Comparison of ENCODE assay signal across 20 cellular contexts in genomic region chr2:12240216-12240615, GRCh38.
A peak's percentile ranks its signal among the peaks of the same experiment; 100 is the strongest.
DNase-seq lines count a peak whose midpoint lies in the region; ATAC-seq, FAIRE-seq and TF ChIP-seq lines count a peak whose summit lies in the region.
"Had no signal": no experiment of that assay in that cellular context is flagged by ENCODE, and none has a peak within 500 bp of the region (broad histone marks: within the 10 kb centered on the region; RNA-seq: fewer than 3 reads in every experiment).

No MANE protein-coding gene starts in this region.

- H3K27me3 ChIP-seq in K562 (ENCODE audit: control insufficient read depth in 2 of 2, insufficient read depth in 2 of 2, low read length in 2 of 2) (no peaks in the 10 kb centered on the region), left ventricle myocardium inferior (ENCODE audit: low read depth) (no peaks in the 10 kb centered on the region)
- H3K27me3 ChIP-seq: BLaER1 had no signal

- H3K4me3 ChIP-seq in NB4 (ENCODE audit: low read depth, low read length), result no peak overlapping the region
- H3K4me3 ChIP-seq in K562, result no peak overlapping the region
- no peak overlapping the region for H3K4me3 ChIP-seq in left ventricle myocardium inferior
- H3K4me3 ChIP-seq: BLaER1, GM12878, GM23338 had no signal

- no peak for TF ChIP-seq CTCF in NB4 (IDR thresholded peaks at IDR 0.05; ENCODE audit: low read depth, low read length)
- TF ChIP-seq CTCF in K562 (IDR thresholded peaks at IDR 0.05 in 2 of 3, conservative IDR thresholded peaks at IDR 0.05 in 1 of 3; ENCODE audit: insufficient read depth in 2 of 3, low read depth in 1 of 3, low read length in 3 of 3), result no peak
- TF ChIP-seq CTCF in left ventricle myocardium inferior (IDR thresholded peaks at IDR 0.05; ENCODE audit: borderline replicate concordance), result no peak

- ATAC-seq in K562, result no peak
- ATAC-seq in GM21367 (IDR thresholded peaks at IDR 0.05; ENCODE audit: unreplicated experiment), result no peak
- ATAC-seq: CD8-positive, alpha-beta T cell; GM12878; GM23338; HCT116 had no signal

- intact Hi-C loops in K562 (cut with micrococcal nuclease) (no loop called here), left ventricle myocardium inferior (cut with micrococcal nuclease) (no loop called here)

- in situ Hi-C loops in K562 (cut with MboI), result no loop called here

- TF ChIP-seq RAD21 in K562 (CRISPR knock-in tag; conservative IDR thresholded peaks at IDR 0.05 in 1 of 2, IDR thresholded peaks at IDR 0.05 in 1 of 2), result no peak

- TF ChIP-seq POLR2A in NB4 (IDR thresholded peaks at IDR 0.05; ENCODE audit: extremely low read depth, insufficient read length) (no peak), K562 (conservative IDR thresholded peaks at IDR 0.05) (no peak)

- no peaks in the 10 kb centered on the region for H4K20me1 ChIP-seq in K562 (replicated peaks; ENCODE audit: control insufficient read depth, insufficient read depth, low read length)
- H4K20me1 ChIP-seq: BLaER1 had no signal

- H3K9ac ChIP-seq in K562 (ENCODE audit: insufficient read depth in 1 of 2, low read depth in 2 of 2, low read length in 2 of 2), result no peak overlapping the region
- H3K9ac ChIP-seq: BLaER1 had no signal

- H3K27ac ChIP-seq in K562 (ENCODE audit: extremely low read depth, low read depth, low read length) (no peak overlapping the region), left ventricle myocardium inferior (replicated peaks) (no peak overlapping the region)
- H3K27ac ChIP-seq: BLaER1, C4-2B had no signal

- TF ChIP-seq EP300 in K562 (IDR thresholded peaks at IDR 0.05; ENCODE audit: low read length), result no peak

- H3K36me3 ChIP-seq in K562 (ENCODE audit: control insufficient read depth, insufficient read depth, low read length) (no peaks in the 10 kb centered on the region), left ventricle myocardium inferior (no peaks in the 10 kb centered on the region)
- H3K36me3 ChIP-seq: BLaER1 had no signal

- no peak overlapping the region for H3K4me2 ChIP-seq in K562 (ENCODE audit: insufficient read depth, low read length)
- H3K4me2 ChIP-seq: BLaER1, GM23338 had no signal

- no peaks in the 10 kb centered on the region for H3K79me2 ChIP-seq in K562 (ENCODE audit: control insufficient read depth, insufficient read depth, low read length)

- DNase-seq in NB4 (ENCODE audit: low read depth), result peak; percentile 49
- DNase-seq in K562 (ENCODE audit: extremely low read depth in 1 of 4, low spot score in 3 of 4), result no peak
- peak; percentile 40 for DNase-seq in fibroblast of peridontal ligament (ENCODE audit: extremely low read depth)
- no peak for DNase-seq in NCI-H1092 (lab: John Stamatoyannopoulos, UW)
- DNase-seq in left ventricle myocardium inferior, result no peak
- no peak for DNase-seq in NCI-H345 treated with DMSO at 0.1 percent for 48 hours (lab: John Stamatoyannopoulos, UW; ENCODE audit: unreplicated experiment)
- DNase-seq: Caco-2; CD4-positive, CD25-positive, alpha-beta regulatory T cell; CD8-positive, alpha-beta T cell; DMS153; DND-41; GDM1; H9 had no signal

- H3K9me3 ChIP-seq in K562 (replicated peaks; ENCODE audit: control insufficient read depth, insufficient read depth, low read depth, low read length) (no peaks in the 10 kb centered on the region), left ventricle myocardium inferior (replicated peaks) (no peaks in the 10 kb centered on the region)
- H3K9me3 ChIP-seq: Caco-2 had no signal

- CTCF ChIA-PET in K562 (lab: Yijun Ruan, JAX; ENCODE audit: low intra/inter-chr PET ratio), result no interaction called here

- BruUV-seq in K562 (replicated peaks; lab: Mats Ljungman, UMichigan), result no TSS peak

- POLR2A ChIA-PET in K562 (lab: Yijun Ruan, JAX), result no interaction called here

- H3K4me1 ChIP-seq in K562 (replicated peaks in 1 of 2; ENCODE audit: control insufficient read depth in 2 of 2, insufficient read depth in 2 of 2, low read length in 2 of 2) (no peaks in the 10 kb centered on the region), left ventricle myocardium inferior (peaks cover 10% of the 10 kb centered on the region)
- H3K4me1 ChIP-seq: BLaER1, Caco-2 had no signal

- H2AFZ ChIP-seq in K562 (ENCODE audit: low read depth, low read length), result peak overlapping the region; percentile 27; the same call in 1 of the 2 replicates
- H2AFZ ChIP-seq: GM23338 had no signal

- no peaks in the 10 kb centered on the region for H3K9me1 ChIP-seq in K562 (ENCODE audit: control insufficient read depth, insufficient read depth, low read length)

- FAIRE-seq in K562 (lab: Jason Lieb, UNC), result no peak
- FAIRE-seq: GM12878, GM19239 had no signal

TF ChIP-seq in K562, 482 proteins besides CTCF, POLR2A, EP300 and RAD21:
- TF ChIP-seq ZNF75A (CRISPR knock-in tag; IDR thresholded peaks at IDR 0.05), result no peak
- TF ChIP-seq TEAD2 (tag; IDR thresholded peaks at IDR 0.05), result no peak
- TF ChIP-seq PRMT5 (CRISPR knock-in tag; IDR thresholded peaks at IDR 0.05), result no peak
- no peak for TF ChIP-seq FUS (optimal IDR thresholded peaks at IDR 0.05; ENCODE audit: low read depth, low read length)
- no peak for TF ChIP-seq STAT5A (IDR thresholded peaks at IDR 0.05; ENCODE audit: borderline replicate concordance, low read length)
- no peak for TF ChIP-seq MLLT1 (IDR thresholded peaks at IDR 0.05)
- TF ChIP-seq, protein P1, sequence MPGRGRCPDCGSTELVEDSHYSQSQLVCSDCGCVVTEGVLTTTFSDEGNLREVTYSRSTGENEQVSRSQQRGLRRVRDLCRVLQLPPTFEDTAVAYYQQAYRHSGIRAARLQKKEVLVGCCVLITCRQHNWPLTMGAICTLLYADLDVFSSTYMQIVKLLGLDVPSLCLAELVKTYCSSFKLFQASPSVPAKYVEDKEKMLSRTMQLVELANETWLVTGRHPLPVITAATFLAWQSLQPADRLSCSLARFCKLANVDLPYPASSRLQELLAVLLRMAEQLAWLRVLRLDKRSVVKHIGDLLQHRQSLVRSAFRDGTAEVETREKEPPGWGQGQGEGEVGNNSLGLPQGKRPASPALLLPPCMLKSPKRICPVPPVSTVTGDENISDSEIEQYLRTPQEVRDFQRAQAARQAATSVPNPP (IDR thresholded peaks at IDR 0.05; ENCODE audit: borderline replicate concordance, insufficient read depth, insufficient read length), result no peak
- no peak for TF ChIP-seq PRPF4 (IDR thresholded peaks at IDR 0.05; ENCODE audit: insufficient read depth, low read depth, low read length, poor library complexity, severe bottlenecking)

Comparison
In these comparisons a context has a peak if more than half of its experiments do, and no peak if none do; other contexts are left out.
1. DNase-seq: peak in NB4 (single experiment) and fibroblast of peridontal ligament (single experiment); none in K562 (0 of 4), NCI-H1092 (single experiment), left ventricle myocardium inferior (single experiment) and NCI-H345 treated with DMSO at 0.1 percent for 48 hours (single experiment).